In genomic region chr1:52684545-52684944, GRCh38 we compare ENCODE assay signal across 30 cellular contexts. TPM values are rescaled to one million over a fixed set of nuclear protein-coding genes. Genes with fewer than 3 reads are reported as not detected.
"Had no signal": no experiment of that assay in that cellular context is flagged by ENCODE, and none has a peak within 500 bp of the region (broad histone marks: within the 10 kb centered on the region; RNA-seq: fewer than 3 reads in every experiment).

No MANE protein-coding gene starts in this region.

- H3K27ac ChIP-seq: adrenal gland, SJSA1, WERI-Rb-1 had no signal

- H3K4me3 Mint-ChIP-seq: activated naive CD4-positive, alpha-beta T cell treated with anti-CD3 and anti-CD28 coated beads for 36 hours; activated naive CD8-positive, alpha-beta T cell treated with anti-CD3 and anti-CD28 coated beads, Interleukin-2, amount 10 ng/mL, durations not matched to agents 7 days and 5 days; activated T-helper 17 cell treated with anti-CD3 and anti-CD28 coated beads, Interleukin-2, amount 50 U/mL, for 72 hours; T-helper 17 cell had no signal

- H3K4me3 ChIP-seq: adrenal gland, SJSA1 had no signal

- ATAC-seq: activated CD4-positive, CD25-positive, alpha-beta regulatory T cell treated with anti-CD3 and anti-CD28 coated beads, Interleukin-2, amount 50 U/mL, for 24 hours; activated T-helper 17 cell treated with anti-CD3 and anti-CD28 coated beads, Interleukin-2, amount 50 U/mL, for 72 hours; Panc1; Right ventricle myocardium inferior; SK-N-SH treated with all-trans-retinoic acid at 6 μM for 48 hours; T-helper 17 cell had no signal

- DNase-seq: activated CD4-positive, alpha-beta T cell treated with anti-CD3 and anti-CD28 coated beads for 48 hours; activated CD4-positive, alpha-beta T cell treated with anti-CD3 and anti-CD28 coated beads, Interleukin-2, amount 50 U/mL, for 48 hours; activated gamma-delta T cell; activated naive CD4-positive, alpha-beta T cell treated with anti-CD3 and anti-CD28 coated beads for 36 hours; activated naive CD8-positive, alpha-beta T cell treated with anti-CD3 and anti-CD28 coated beads, Interleukin-2, amount 10 ng/mL, durations not matched to agents 7 days and 5 days; activated T-cell treated with anti-CD3 and anti-CD28 coated beads for 4 hours; activated T-cell treated with anti-CD3 and anti-CD28 coated beads, Interleukin-2, amount 50 U/mL, for 48 hours; adrenal gland; anterior cingulate cortex; cerebellar nuclear complex; Kasumi-1; KBM-7; NCI-H1092; NCI-H1417; NCI-H1694; NCI-H2029 treated with DMSO at 0.1 percent for 48 hours; NCI-H345; NCI-H510A; NCI-H526 treated with DMSO at 0.1 percent for 48 hours; NCI-H82; RPMI8226; T-helper 17 cell; WERI-Rb-1 had no signal

- H3K9me3 ChIP-seq: adrenal gland, SJSA1 had no signal

- H3K27me3 ChIP-seq: adrenal gland, SJSA1 had no signal

- H3K4me1 ChIP-seq: adrenal gland had no signal

- H3K9me3 Mint-ChIP-seq: activated naive CD4-positive, alpha-beta T cell treated with anti-CD3 and anti-CD28 coated beads for 36 hours; activated naive CD8-positive, alpha-beta T cell treated with anti-CD3 and anti-CD28 coated beads, Interleukin-2, amount 10 ng/mL, durations not matched to agents 7 days and 5 days; activated T-helper 17 cell treated with anti-CD3 and anti-CD28 coated beads, Interleukin-2, amount 50 U/mL, for 72 hours had no signal

- H3K27ac Mint-ChIP-seq: activated naive CD4-positive, alpha-beta T cell treated with anti-CD3 and anti-CD28 coated beads for 36 hours; activated naive CD8-positive, alpha-beta T cell treated with anti-CD3 and anti-CD28 coated beads, Interleukin-2, amount 10 ng/mL, durations not matched to agents 7 days and 5 days; T-helper 17 cell had no signal

- H3K27me3 Mint-ChIP-seq: activated naive CD8-positive, alpha-beta T cell treated with anti-CD3 and anti-CD28 coated beads, Interleukin-2, amount 10 ng/mL, durations not matched to agents 7 days and 5 days; activated T-helper 17 cell treated with anti-CD3 and anti-CD28 coated beads, Interleukin-2, amount 50 U/mL, for 72 hours; T-helper 17 cell had no signal

RNA-seq across cellular contexts. Expression of gene SHISAL2A, which starts 51.6 kb away (rescaled TPM):
- total RNA-seq: cardiac septum, Right ventricle myocardium inferior, SJSA1 had no signal
